Comparison of ENCODE assay signal across 8 cellular contexts in genomic region chr2:85772019-85772745, GRCh38. TPM values are rescaled to one million over a fixed set of nuclear protein-coding genes. Genes with fewer than 3 reads are reported as not detected.
DNase-seq lines count a peak whose midpoint lies in the region; ATAC-seq and TF ChIP-seq lines count a peak whose summit lies in the region.

No MANE protein-coding gene starts in this region.

- H3K9ac ChIP-seq in stomach smooth muscle (ENCODE audit: low read length in 2 of 2): peak overlapping the region; percentile 55 to 72

- H3K27ac ChIP-seq in stomach smooth muscle (ENCODE audit: low read length): peak overlapping the region; percentile 97

- H3K27me3 ChIP-seq in kidney epithelial cell (ENCODE audit: control insufficient read depth, insufficient read depth, low read length) (peaks cover 5% of the 10 kb centered on the region), stomach smooth muscle (ENCODE audit: control insufficient read depth in 1 of 2, insufficient read depth in 2 of 2, low read length in 2 of 2) (no peaks in the 10 kb centered on the region)

- H3K4me3 Mint-ChIP-seq in chondrocyte (ENCODE audit: unreplicated experiment): peak overlapping the region; percentile 72

- peak overlapping the region; percentile 98 for H3K27ac Mint-ChIP-seq in chondrocyte (ENCODE audit: unreplicated experiment)

- no peaks in the 10 kb centered on the region for H3K9me3 Mint-ChIP-seq in chondrocyte (ENCODE audit: low read depth)

- no peaks in the 10 kb centered on the region for H3K9me3 ChIP-seq in stomach smooth muscle (ENCODE audit: control insufficient read depth in 2 of 2, low read length in 2 of 2)

- ATAC-seq in HG02623 (IDR thresholded peaks at IDR 0.05; ENCODE audit: unreplicated experiment): no peak
- no peak for ATAC-seq in GM21786 (IDR thresholded peaks at IDR 0.05; ENCODE audit: unreplicated experiment)

- TF ChIP-seq CTCF in chondrocyte (IDR thresholded peaks at IDR 0.05) (peak; percentile 69), kidney epithelial cell (IDR thresholded peaks at IDR 0.05; ENCODE audit: insufficient read depth, low read length, poor library complexity, severe bottlenecking) (peak; percentile 52)

- DNase-seq in GOT3 (lab: John Stamatoyannopoulos, UW): peak; percentile 97
- peak; percentile 62 for DNase-seq in NCI-H510A (lab: John Stamatoyannopoulos, UW)
- peak; percentile 99 for DNase-seq in chondrocyte (ENCODE audit: low spot score)
- peak; percentile 91 for DNase-seq in kidney epithelial cell (ENCODE audit: low read depth)
- no peak for DNase-seq in activated T-cell treated with anti-CD3 and anti-CD28 coated beads, Interleukin-2, amount 50 U/mL, for 1 hour

- H3K4me1 Mint-ChIP-seq in chondrocyte (ENCODE audit: low read depth): peaks cover 60% of the 10 kb centered on the region

- peaks cover under 1% of the 10 kb centered on the region for H3K27me3 Mint-ChIP-seq in chondrocyte (ENCODE audit: low read depth)

- H3K4me3 ChIP-seq in kidney epithelial cell (ENCODE audit: low read depth, low read length) (no peak overlapping the region), stomach smooth muscle (ENCODE audit: low read length in 2 of 2) (peak overlapping the region; percentile 12 to 65)

- no peaks in the 10 kb centered on the region for H3K36me3 ChIP-seq in kidney epithelial cell (ENCODE audit: control insufficient read depth, insufficient read depth, low read length)
- peaks cover 0 to 4% of the 10 kb centered on the region in 2 donors for H3K36me3 ChIP-seq in stomach smooth muscle (ENCODE audit: control insufficient read depth in 2 of 2, insufficient read depth in 2 of 2, low read length in 2 of 2)

- no peaks in the 10 kb centered on the region for H3K36me3 Mint-ChIP-seq in chondrocyte (ENCODE audit: low read depth)

- peaks cover 91% of the 10 kb centered on the region for H3K4me1 ChIP-seq in stomach smooth muscle (ENCODE audit: control insufficient read depth, insufficient read depth, low read length)

RNA-seq across cellular contexts. Expression of gene ATOH8, which starts 18.4 kb away (rescaled TPM):
- total RNA-seq in chondrocyte (2.2 to 10.3 TPM (median 2.7 TPM) in 3 replicates), kidney epithelial cell (0.41 and 1.0 TPM in 2 replicates)
